Comparison of ENCODE assay signal across 12 cellular contexts in genomic region chr6:72689107-72689954, GRCh38.
DNase-seq lines count a peak whose midpoint lies in the region; ATAC-seq and TF ChIP-seq lines count a peak whose summit lies in the region.
"Had no signal": no experiment of that assay in that cellular context is flagged by ENCODE, and none has a peak within 500 bp of the region (broad histone marks: within the 10 kb centered on the region; RNA-seq: fewer than 3 reads in every experiment).

No MANE protein-coding gene starts in this region.

- H3K27me3 Mint-ChIP-seq in activated T-helper 1 cell treated with anti-CD3 and anti-CD28 coated beads, Interleukin-12 subunit alpha, Interleukin-12 subunit beta, Interleukin-2, Interleukin-4 antibody, amounts not matched to agents 30 ng/mL and 10 ng/mL and 1 ng/mL, durations not matched to agents 14 hours and 24 hours and 36 hours (ENCODE audit: insufficient read depth): no peaks in the 10 kb centered on the region

- DNase-seq in brain microvascular endothelial cell: peak; percentile 55
- DNase-seq in activated T-helper 1 cell treated with anti-CD3 and anti-CD28 coated beads, Interleukin-12 subunit alpha, Interleukin-12 subunit beta, Interleukin-2, Interleukin-4 antibody, amounts not matched to agents 30 ng/mL and 10 ng/mL and 1 ng/mL, durations not matched to agents 14 hours and 24 hours and 36 hours (ENCODE audit: low spot score): no peak
- DNase-seq in SKM-1 treated with dmso at 0.1 percent for 144 hours (lab: John Stamatoyannopoulos, UW; ENCODE audit: unreplicated experiment): no peak
- DNase-seq in A172 (ENCODE audit: low spot score): no peak
- DNase-seq in activated T-cell treated with anti-CD3 and anti-CD28 coated beads, Interleukin-2, amount 50 U/mL, for 1 hour: no peak
- DNase-seq: activated T-cell treated with anti-CD3 and anti-CD28 coated beads, Interleukin-2, amount 50 U/mL, for 72 hours; DMS79; IMR-90; left cardiac atrium had no signal

- H3K4me3 Mint-ChIP-seq in activated T-helper 1 cell treated with anti-CD3 and anti-CD28 coated beads, Interleukin-12 subunit alpha, Interleukin-12 subunit beta, Interleukin-2, Interleukin-4 antibody, amounts not matched to agents 30 ng/mL and 10 ng/mL and 1 ng/mL, durations not matched to agents 14 hours and 24 hours and 36 hours: no peak overlapping the region
- H3K4me3 Mint-ChIP-seq: activated T-cell treated with anti-CD3 and anti-CD28 coated beads, Interleukin-2, amount 50 U/mL, for 72 hours had no signal

- H3K27ac Mint-ChIP-seq in activated T-helper 1 cell treated with anti-CD3 and anti-CD28 coated beads, Interleukin-12 subunit alpha, Interleukin-12 subunit beta, Interleukin-2, Interleukin-4 antibody, amounts not matched to agents 30 ng/mL and 10 ng/mL and 1 ng/mL, durations not matched to agents 14 hours and 24 hours and 36 hours: no peak overlapping the region
- H3K27ac Mint-ChIP-seq: activated T-cell treated with anti-CD3 and anti-CD28 coated beads, Interleukin-2, amount 50 U/mL, for 72 hours had no signal

- intact Hi-C loops in activated T-helper 1 cell treated with anti-CD3 and anti-CD28 coated beads, Interleukin-12 subunit alpha, Interleukin-12 subunit beta, Interleukin-2, Interleukin-4 antibody, amounts not matched to agents 30 ng/mL and 10 ng/mL and 1 ng/mL, durations not matched to agents 14 hours and 24 hours and 36 hours (cut with micrococcal nuclease): no loop called here

- ATAC-seq in GM18499 (IDR thresholded peaks at IDR 0.05; ENCODE audit: insufficient read depth, unreplicated experiment): peak; percentile 87
- peak; percentile 80 for ATAC-seq in GM21367 (IDR thresholded peaks at IDR 0.05; ENCODE audit: unreplicated experiment)
- peak; percentile 88 for ATAC-seq in HG03095 (IDR thresholded peaks at IDR 0.05; ENCODE audit: unreplicated experiment)
- ATAC-seq: activated T-cell treated with anti-CD3 and anti-CD28 coated beads, Interleukin-2, amount 50 U/mL, for 72 hours; left cardiac atrium had no signal

- H3K4me3 ChIP-seq in brain microvascular endothelial cell (ENCODE audit: low read depth, low read length): no peak overlapping the region

- no peaks in the 10 kb centered on the region for H3K36me3 Mint-ChIP-seq in activated T-helper 1 cell treated with anti-CD3 and anti-CD28 coated beads, Interleukin-12 subunit alpha, Interleukin-12 subunit beta, Interleukin-2, Interleukin-4 antibody, amounts not matched to agents 30 ng/mL and 10 ng/mL and 1 ng/mL, durations not matched to agents 14 hours and 24 hours and 36 hours (ENCODE audit: low read depth)

- H3K27ac ChIP-seq in brain microvascular endothelial cell: peak overlapping the region; percentile 14

- no peaks in the 10 kb centered on the region for H3K9me3 Mint-ChIP-seq in activated T-helper 1 cell treated with anti-CD3 and anti-CD28 coated beads, Interleukin-12 subunit alpha, Interleukin-12 subunit beta, Interleukin-2, Interleukin-4 antibody, amounts not matched to agents 30 ng/mL and 10 ng/mL and 1 ng/mL, durations not matched to agents 14 hours and 24 hours and 36 hours
- H3K9me3 Mint-ChIP-seq: activated T-cell treated with anti-CD3 and anti-CD28 coated beads, Interleukin-2, amount 50 U/mL, for 72 hours had no signal

- peaks cover 4% of the 10 kb centered on the region for H3K4me1 Mint-ChIP-seq in activated T-helper 1 cell treated with anti-CD3 and anti-CD28 coated beads, Interleukin-12 subunit alpha, Interleukin-12 subunit beta, Interleukin-2, Interleukin-4 antibody, amounts not matched to agents 30 ng/mL and 10 ng/mL and 1 ng/mL, durations not matched to agents 14 hours and 24 hours and 36 hours (ENCODE audit: low read depth)

- no peaks in the 10 kb centered on the region for H3K27me3 ChIP-seq in brain microvascular endothelial cell (replicated peaks)

- no peak for TF ChIP-seq CTCF in brain microvascular endothelial cell (IDR thresholded peaks at IDR 0.05; ENCODE audit: low read depth, low read length, missing control alignments)

- in situ Hi-C loops in brain microvascular endothelial cell (cut with HindIII; ENCODE audit: low pct_ligation_motif_present, low sequenced_read_pairs): no loop called here

- H3K36me3 ChIP-seq in brain microvascular endothelial cell (replicated peaks): no peaks in the 10 kb centered on the region
